Comparison of ENCODE assay signal across 18 cellular contexts in the genomic region with DNA sequence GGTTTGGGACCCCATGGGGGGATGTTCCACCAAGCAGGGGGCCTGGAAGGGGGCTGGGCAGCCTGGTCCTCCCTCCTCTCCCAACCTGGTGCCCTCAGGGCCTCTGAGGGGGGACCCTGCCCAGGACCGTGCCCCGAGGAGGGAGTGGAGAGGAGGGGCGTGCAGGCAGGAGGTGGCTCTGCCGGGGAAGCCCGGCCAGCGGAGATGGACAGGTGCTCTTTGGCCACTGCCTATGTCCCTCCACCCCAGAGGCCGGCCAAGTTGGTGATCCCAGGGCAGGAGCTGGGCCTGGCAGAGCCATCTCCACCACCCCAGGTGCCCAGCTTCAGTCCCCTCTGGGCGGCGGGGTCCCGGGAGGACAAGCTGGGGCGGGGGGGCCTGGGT. TPM values are rescaled to one million over a fixed set of nuclear protein-coding genes. Genes with fewer than 3 reads are reported as not detected.
DNase-seq lines count a peak whose midpoint lies in the region; ATAC-seq and TF ChIP-seq lines count a peak whose summit lies in the region.
"Had no signal": no experiment of that assay in that cellular context is flagged by ENCODE, and none has a peak within 500 bp of the region (broad histone marks: within the 10 kb centered on the region; RNA-seq: fewer than 3 reads in every experiment).

No MANE protein-coding gene starts in this region.

- no peak overlapping the region for H3K4ac ChIP-seq in neuronal stem cell (ENCODE audit: low read length)

- no peak overlapping the region for H2BK120ac ChIP-seq in neuronal stem cell (ENCODE audit: low read depth, low read length)

- TF ChIP-seq POLR2A in upper lobe of left lung (IDR thresholded peaks at IDR 0.05), result no peak

- ATAC-seq in heart right ventricle (no peak), upper lobe of left lung (ENCODE audit: low FRiP score in 2 of 2) (peak; percentile 3 to 38), GM21423 (IDR thresholded peaks at IDR 0.05; ENCODE audit: unreplicated experiment) (no peak)

- H3K4me3 ChIP-seq in heart right ventricle (no peak overlapping the region), colonic mucosa (peak overlapping the region; percentile 19), neuronal stem cell (ENCODE audit: low read length in 2 of 2) (no peak overlapping the region), upper lobe of left lung (no peak overlapping the region)
- H3K4me3 ChIP-seq: GM23248 had no signal

- intact Hi-C loops in cardiac septum (cut with DNase I), result no loop called here
- intact Hi-C loops in heart right ventricle (cut with DNase I), result no loop called here
- intact Hi-C loops in colonic mucosa (cut with DNase I), result no loop called here

- no peak overlapping the region for H3K27ac ChIP-seq in heart right ventricle
- H3K27ac ChIP-seq in colonic mucosa, result no peak overlapping the region
- no peak overlapping the region for H3K27ac ChIP-seq in neuronal stem cell (replicated peaks; ENCODE audit: low read length)
- no peak overlapping the region for H3K27ac ChIP-seq in upper lobe of left lung
- H3K27ac ChIP-seq: GM23248 had no signal

- peaks cover 4 to 19% (median 15%) of the 10 kb centered on the region in 9 donors for H3K4me1 ChIP-seq in heart right ventricle
- H3K4me1 ChIP-seq in colonic mucosa, result peaks cover 18% of the 10 kb centered on the region
- peaks cover 5 to 11% of the 10 kb centered on the region in 2 donors for H3K4me1 ChIP-seq in neuronal stem cell (ENCODE audit: control insufficient read depth in 2 of 2, insufficient read depth in 1 of 2, low read depth in 1 of 2, low read length in 2 of 2)
- peaks cover 9 to 15% (median 13%) of the 10 kb centered on the region in 4 donors for H3K4me1 ChIP-seq in upper lobe of left lung
- H3K4me1 ChIP-seq: BE2C had no signal

- 81 to 88% methylated on average over 11 of the region's 11 CpGs for WGBS in heart right ventricle, 2 donors
- no CpG with 5 or more reads among the region's 11 CpGs for WGBS in neuronal stem cell (ENCODE audit: extremely low coverage in 2 of 2, insufficient read length in 2 of 2, insufficient replicate concordance in 1 of 2), 2 donors
- 88% methylated on average over 5 of the region's 11 CpGs; no CpG with 5 or more reads in 1 of the 2 donors for WGBS in upper lobe of left lung, 2 donors

- TF ChIP-seq CTCF in heart right ventricle (IDR thresholded peaks at IDR 0.05) (no peak), colonic mucosa (IDR thresholded peaks at IDR 0.05) (no peak), upper lobe of left lung (IDR thresholded peaks at IDR 0.05) (no peak)

- no peak for TF ChIP-seq EP300 in upper lobe of left lung (IDR thresholded peaks at IDR 0.05)

- H2AK5ac ChIP-seq in neuronal stem cell (ENCODE audit: low read depth, low read length), result peak overlapping the region; percentile 91

- no peak overlapping the region for H3K23ac ChIP-seq in neuronal stem cell (ENCODE audit: low read depth, low read length, poor library complexity)

- H3K9ac ChIP-seq in colonic mucosa (ENCODE audit: low read depth in 2 of 2, low read length in 2 of 2) (no peak overlapping the region), neuronal stem cell (ENCODE audit: low read depth, low read length, poor library complexity) (no peak overlapping the region)
- H3K9ac ChIP-seq: GM23248 had no signal

- H4K91ac ChIP-seq in neuronal stem cell (ENCODE audit: low read depth, low read length, poor library complexity), result no peak overlapping the region

- peak overlapping the region; percentile 38 for H3K18ac ChIP-seq in neuronal stem cell (ENCODE audit: low read length)

- H3K79me1 ChIP-seq in neuronal stem cell (ENCODE audit: low read depth, low read length), result peaks cover 3% of the 10 kb centered on the region

- no peaks in the 10 kb centered on the region for H3K36me3 ChIP-seq in heart right ventricle
- no peaks in the 10 kb centered on the region for H3K36me3 ChIP-seq in colonic mucosa
- H3K36me3 ChIP-seq in neuronal stem cell (replicated peaks in 1 of 2; ENCODE audit: control insufficient read depth in 2 of 2, insufficient read depth in 2 of 2, low read length in 2 of 2), result no peaks in the 10 kb centered on the region
- H3K36me3 ChIP-seq in upper lobe of left lung, result no peaks in the 10 kb centered on the region
- H3K36me3 ChIP-seq: BE2C, Peyer's patch had no signal

- H3K14ac ChIP-seq in neuronal stem cell (ENCODE audit: low read length), result no peak overlapping the region

- no peak overlapping the region for H3K4me2 ChIP-seq in neuronal stem cell (ENCODE audit: insufficient read depth, low read length, poor library complexity, severe bottlenecking)

- DNase-seq in cardiac septum (ENCODE audit: low spot score), result peak; percentile 68
- no peak for DNase-seq in heart right ventricle
- DNase-seq in colonic mucosa, result no peak
- DNase-seq in neuronal stem cell (ENCODE audit: low spot score), result no peak
- DNase-seq in upper lobe of left lung, result no peak
- DNase-seq in nucleus accumbens (lab: John Stamatoyannopoulos, UW), result no peak
- DNase-seq: BE2C, DND-41, GDM1, GM23248, NCI-H187 treated with DMSO at 0.1 percent for 48 hours, NCI-H510A treated with DMSO at 0.1 percent for 48 hours had no signal

- no peak overlapping the region for H2BK12ac ChIP-seq in neuronal stem cell (ENCODE audit: low read length)

- H3K27me3 ChIP-seq in heart right ventricle (peaks cover 0 to 25% (median 0%) of the 10 kb centered on the region in 7 donors), colonic mucosa (no peaks in the 10 kb centered on the region), neuronal stem cell (ENCODE audit: control insufficient read depth in 3 of 3, insufficient read depth in 3 of 3, low read depth in 1 of 3, low read length in 3 of 3) (no peaks in the 10 kb centered on the region), upper lobe of left lung (no peaks in the 10 kb centered on the region)
- H3K27me3 ChIP-seq: Peyer's patch had no signal

- no peak overlapping the region for H2BK5ac ChIP-seq in neuronal stem cell (ENCODE audit: low read length)

- H4K8ac ChIP-seq in neuronal stem cell (ENCODE audit: low read depth, low read length), result no peak overlapping the region

- peak overlapping the region; percentile 58 for H2BK15ac ChIP-seq in neuronal stem cell (ENCODE audit: low read length)

- H2AFZ ChIP-seq in neuronal stem cell (ENCODE audit: low read length), result no peak overlapping the region
- H2AFZ ChIP-seq: GM23248 had no signal

- H3K9me3 ChIP-seq in heart right ventricle (no peaks in the 10 kb centered on the region), colonic mucosa (no peaks in the 10 kb centered on the region), neuronal stem cell (replicated peaks in 1 of 2; ENCODE audit: control insufficient read depth in 2 of 2, insufficient read depth in 1 of 2, low read depth in 1 of 2, low read length in 2 of 2) (no peaks in the 10 kb centered on the region), upper lobe of left lung (no peaks in the 10 kb centered on the region)
- H3K9me3 ChIP-seq: BE2C, Peyer's patch had no signal

RNA-seq across cellular contexts. Expression of gene MUC2, which starts 2.4 kb away (rescaled TPM):
- 0.03 TPM for total RNA-seq in cardiac septum
- under 1 TPM in 1 of 10 donors, not detected in 9; 0.03 TPM for total RNA-seq in heart right ventricle
- polyA plus RNA-seq in heart right ventricle, result not detected
- total RNA-seq in colonic mucosa, result 1,000 to 10,000 TPM; 1,230 to 1,438 TPM
- not detected for polyA plus RNA-seq in neuronal stem cell (2013, experiment 1 of 2)
- polyA plus RNA-seq in neuronal stem cell (2013, experiment 2 of 2), result under 0.01 TPM
- total RNA-seq in upper lobe of left lung, result under 1 TPM in 2 of 6 donors, not detected in 4; 0.11 to 0.84 TPM
- total RNA-seq: CD8-positive, alpha-beta memory T cell; GM23248; HT1080; LHCN-M2 had no signal
- polyA plus RNA-seq: CD8-positive, alpha-beta memory T cell; GM23248; IgD-negative memory B cell had no signal

RNA-seq across cellular contexts. Expression of gene MUC6, which starts 40.5 kb away (rescaled TPM):
- total RNA-seq in cardiac septum (not detected), heart right ventricle (not detected), colonic mucosa (under 1 TPM in 1 of 2 donors, not detected in 1; 0.10 TPM), upper lobe of left lung (1 to 10 TPM in 1 of 6 donors, under 1 TPM in 2, not detected in 3; 0.06 to 4.2 (median 0.51) TPM)
- polyA plus RNA-seq in heart right ventricle, result under 1 TPM; 0.01 to 0.07 TPM
- polyA plus RNA-seq in neuronal stem cell (2013, experiment 1 of 2), result not detected
- polyA plus RNA-seq in neuronal stem cell (2013, experiment 2 of 2), result not detected
- total RNA-seq: CD8-positive, alpha-beta memory T cell; GM23248; HT1080; LHCN-M2; Peyer's patch had no signal
- polyA plus RNA-seq: CD8-positive, alpha-beta memory T cell; GM23248; IgD-negative memory B cell had no signal

Comparison
In these comparisons a context has a peak if more than half of its experiments do, and no peak if none do; other contexts are left out.
1. ATAC-seq: peak in upper lobe of left lung (2 of 2); none in heart right ventricle (0 of 8) and GM21423 (single experiment).
2. RNA of gene MUC2, which starts 2.4 kb away (total RNA-seq): 1,230 to 1,438 TPM in colonic mucosa; 0.03 TPM in cardiac septum (single experiment), 0.03 TPM in heart right ventricle and 0.11 to 0.84 TPM in upper lobe of left lung; every median in the first group is over 100 times any median in the second.